9 cellular contexts compared by ENCODE assay signal in the genomic region with DNA sequence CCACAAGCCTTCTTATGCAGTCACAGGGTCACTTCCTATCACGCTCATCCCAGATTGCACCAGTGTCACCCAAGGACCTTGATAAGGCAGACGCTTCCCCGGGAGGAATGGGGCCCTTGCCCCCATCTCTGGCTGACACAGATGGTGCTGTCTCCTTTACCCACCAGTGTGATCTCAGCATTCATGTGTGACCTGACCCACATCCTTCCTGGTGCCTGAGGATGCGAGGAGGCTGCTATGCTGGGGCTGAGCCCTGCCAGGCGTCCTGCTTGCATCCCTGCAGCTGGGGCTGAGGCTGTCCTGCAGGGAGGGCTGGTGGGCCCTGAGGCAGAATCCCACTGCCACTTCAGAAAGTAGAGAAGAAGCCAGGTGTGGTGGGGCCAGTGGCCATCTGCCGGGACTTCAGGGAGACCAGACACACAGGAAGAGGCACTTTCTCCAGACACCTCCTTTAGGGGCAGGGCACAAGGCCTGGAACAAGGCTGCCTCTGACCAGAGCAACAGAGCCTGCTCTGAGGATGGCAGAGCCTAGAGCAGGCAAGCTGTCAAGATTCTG. TPM values are rescaled to one million over a fixed set of nuclear protein-coding genes. Genes with fewer than 3 reads are reported as not detected.
DNase-seq lines count a peak whose midpoint lies in the region; ATAC-seq, FAIRE-seq and TF ChIP-seq lines count a peak whose summit lies in the region.
"Had no signal": no experiment of that assay in that cellular context is flagged by ENCODE, and none has a peak within 500 bp of the region (broad histone marks: within the 10 kb centered on the region; RNA-seq: fewer than 3 reads in every experiment).

No MANE protein-coding gene starts in this region.

- H3K36me3 ChIP-seq in pancreas, result no peaks in the 10 kb centered on the region

- no peak for TF ChIP-seq CTCF in chondrocyte (IDR thresholded peaks at IDR 0.05)
- TF ChIP-seq CTCF in pancreas (IDR thresholded peaks at IDR 0.05), result no peak

- intact Hi-C loops in pancreas (cut with DNase I), result no loop called here

- peak; percentile 74 for DNase-seq in chondrocyte (ENCODE audit: low spot score)
- peak in 4 of 6 donors; percentile 10 to 38 (median 24) for DNase-seq in pancreas
- DNase-seq in NCI-H345 (lab: John Stamatoyannopoulos, UW), result no peak
- no peak for DNase-seq in foreskin melanocyte
- DNase-seq: NCI-H2081 had no signal

- no peaks in the 10 kb centered on the region for H3K36me3 Mint-ChIP-seq in T-helper 1 cell treated with Interleukin-12 subunit alpha and Interleukin-12 subunit beta and Interleukin-4 antibody, amounts not matched to agents 30 μg/mL and 1 μg/mL, for 36 hours (ENCODE audit: low read depth)
- H3K36me3 Mint-ChIP-seq in chondrocyte (ENCODE audit: low read depth), result no peaks in the 10 kb centered on the region

- no peak overlapping the region for H3K27ac ChIP-seq in pancreas

- peaks cover 0 to 6% (median 2%) of the 10 kb centered on the region in 4 donors for H3K27me3 ChIP-seq in pancreas

- no peaks in the 10 kb centered on the region for H3K9me3 Mint-ChIP-seq in T-helper 1 cell treated with Interleukin-12 subunit alpha and Interleukin-12 subunit beta and Interleukin-4 antibody, amounts not matched to agents 30 μg/mL and 1 μg/mL, for 36 hours
- H3K9me3 Mint-ChIP-seq in chondrocyte (ENCODE audit: low read depth), result no peaks in the 10 kb centered on the region

- ATAC-seq in GM19438 (IDR thresholded peaks at IDR 0.05; ENCODE audit: low read depth, unreplicated experiment) (peak; percentile 47), pancreas (no peak), HG03460 (IDR thresholded peaks at IDR 0.05; ENCODE audit: unreplicated experiment) (no peak), GM19395 (IDR thresholded peaks at IDR 0.05; ENCODE audit: unreplicated experiment) (no peak)

- 67 to 75% methylated on average over 6 of the region's 6 CpGs for WGBS in pancreas, 2 donors

- peaks cover 41% of the 10 kb centered on the region for H3K27me3 Mint-ChIP-seq in T-helper 1 cell treated with Interleukin-12 subunit alpha and Interleukin-12 subunit beta and Interleukin-4 antibody, amounts not matched to agents 30 μg/mL and 1 μg/mL, for 36 hours (ENCODE audit: low read depth)
- H3K27me3 Mint-ChIP-seq in chondrocyte (ENCODE audit: low read depth), result peaks cover 48% of the 10 kb centered on the region

- peaks cover 18% of the 10 kb centered on the region for H3K4me1 Mint-ChIP-seq in T-helper 1 cell treated with Interleukin-12 subunit alpha and Interleukin-12 subunit beta and Interleukin-4 antibody, amounts not matched to agents 30 μg/mL and 1 μg/mL, for 36 hours (ENCODE audit: low read depth)
- H3K4me1 Mint-ChIP-seq in chondrocyte (ENCODE audit: low read depth), result peaks cover 6% of the 10 kb centered on the region

- no peaks in the 10 kb centered on the region for H3K4me1 ChIP-seq in pancreas

- no peaks in the 10 kb centered on the region for H3K9me3 ChIP-seq in pancreas

- peak overlapping the region; percentile 26 for H3K4me3 Mint-ChIP-seq in T-helper 1 cell treated with Interleukin-12 subunit alpha and Interleukin-12 subunit beta and Interleukin-4 antibody, amounts not matched to agents 30 μg/mL and 1 μg/mL, for 36 hours
- no peak overlapping the region for H3K4me3 Mint-ChIP-seq in chondrocyte (ENCODE audit: unreplicated experiment)

- no peak overlapping the region for H3K4me3 ChIP-seq in pancreas

- FAIRE-seq in pancreas (lab: Jason Lieb, UNC), result no peak

- no peak overlapping the region for H3K27ac Mint-ChIP-seq in T-helper 1 cell treated with Interleukin-12 subunit alpha and Interleukin-12 subunit beta and Interleukin-4 antibody, amounts not matched to agents 30 μg/mL and 1 μg/mL, for 36 hours
- H3K27ac Mint-ChIP-seq in chondrocyte (ENCODE audit: unreplicated experiment), result no peak overlapping the region

RNA-seq across cellular contexts. Expression of a gene that starts 35.3 kb away (rescaled TPM):
- total RNA-seq in chondrocyte (0.05 to 0.18 TPM in 2 of 3 replicates, not detected in the other), pancreas (1 to 10 TPM; 1.4 to 5.1 (median 3.1) TPM)
- polyA plus RNA-seq in pancreas, result 1 to 10 TPM; 1.4 to 5.2 TPM

Comparison
In these comparisons a context has a peak if more than half of its experiments do, and no peak if none do; other contexts are left out.
1. DNase-seq: peak in chondrocyte (single experiment) and pancreas (4 of 6); none in NCI-H345 (single experiment) and foreskin melanocyte (single experiment).